In genomic region chr7:120502825-120503224, GRCh38 we compare ENCODE assay signal across 1 cellular context.
TF ChIP-seq lines count a peak whose summit lies in the region.

No MANE protein-coding gene starts in this region.

TF ChIP-seq in GM23338, 12 proteins besides CTCF, POLR2A, EP300 and RAD21 (continued from another document):
- no peak for TF ChIP-seq ZNF462 (CRISPR knock-in tag; IDR thresholded peaks at IDR 0.05)
- TF ChIP-seq REST (IDR thresholded peaks at IDR 0.05; ENCODE audit: unreplicated experiment) = no peak
- TF ChIP-seq ETS1 (IDR thresholded peaks at IDR 0.05) = no peak
- TF ChIP-seq CREB1 (CRISPR knock-in tag; IDR thresholded peaks at IDR 0.05; ENCODE audit: low read depth) = no peak
- no peak for TF ChIP-seq EZH2phosphoT487 (IDR thresholded peaks at IDR 0.05; ENCODE audit: unreplicated experiment)
